ENCODE assay signal across 1 cellular context in genomic region chr3:184741259-184741556, GRCh38.
TF ChIP-seq lines count a peak whose summit lies in the region.

No MANE protein-coding gene starts in this region.

TF ChIP-seq in H1, 55 proteins besides CTCF, POLR2A, EP300 and RAD21:
- TF ChIP-seq EZH2 (IDR thresholded peaks at IDR 0.05; ENCODE audit: low read depth, low read length, severe bottlenecking) (no peak), NRF1 (IDR thresholded peaks at IDR 0.05; ENCODE audit: low read depth, low read length) (no peak), YY1 (IDR thresholded peaks at IDR 0.05; ENCODE audit: low read depth, low read length) (no peak), HDAC6 (IDR thresholded peaks at IDR 0.05; ENCODE audit: low read depth, low read length) (no peak), KDM4A (IDR thresholded peaks at IDR 0.05; ENCODE audit: low read depth, low read length, severe bottlenecking) (no peak), TAF7 (optimal IDR thresholded peaks at IDR 0.05; ENCODE audit: borderline replicate concordance, low read depth, low read length) (no peak), TCF12 (IDR thresholded peaks at IDR 0.05; ENCODE audit: low read depth, low read length) (no peak), SP1 (IDR thresholded peaks at IDR 0.05; ENCODE audit: low read depth, low read length) (no peak), TEAD4 (IDR thresholded peaks at IDR 0.05; ENCODE audit: low read depth, low read length) (no peak), ZNF274 (IDR thresholded peaks at IDR 0.05; ENCODE audit: borderline replicate concordance, extremely low read depth, low read length) (no peak), CBX5 (IDR thresholded peaks at IDR 0.05; ENCODE audit: low read depth, low read length) (no peak), CHD7 (IDR thresholded peaks at IDR 0.05; ENCODE audit: insufficient replicate concordance, low read length) (no peak), SP4 (IDR thresholded peaks at IDR 0.05; ENCODE audit: low read length) (no peak), HDAC2 (IDR thresholded peaks at IDR 0.05; ENCODE audit: borderline replicate concordance in 1 of 2, low read depth in 2 of 2, low read length in 2 of 2) (no peak), ATF3 (IDR thresholded peaks at IDR 0.05; ENCODE audit: insufficient read depth, low read depth, low read length) (no peak)
TF ChIP-seq in H1: peak in this region for 0.
